12 cellular contexts compared by ENCODE assay signal in the genomic region with DNA sequence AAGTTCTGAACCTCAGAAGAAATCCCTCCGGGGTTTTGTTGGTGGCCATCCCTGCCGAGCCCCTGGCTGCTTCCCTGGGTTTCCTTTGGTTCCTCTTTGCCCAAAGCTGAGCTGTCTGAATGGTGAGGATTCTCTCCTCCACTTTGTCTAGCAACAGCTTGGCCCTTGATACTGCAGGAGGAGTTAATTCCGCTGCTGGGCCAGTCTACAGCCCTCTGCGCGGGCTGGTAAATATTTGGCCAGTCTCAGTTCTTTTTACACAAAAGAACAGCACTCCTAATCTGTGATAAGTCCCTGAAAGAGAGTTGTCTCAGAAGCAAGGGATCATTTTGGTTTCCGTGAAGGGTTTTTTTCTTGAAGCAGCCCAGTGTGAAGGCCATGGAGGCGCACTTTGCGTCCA.
A peak's percentile ranks its signal among the peaks of the same experiment; 100 is the strongest.
DNase-seq lines count a peak whose midpoint lies in the region; ATAC-seq and TF ChIP-seq lines count a peak whose summit lies in the region.
"Had no signal": no experiment of that assay in that cellular context is flagged by ENCODE, and none has a peak within 500 bp of the region (broad histone marks: within the 10 kb centered on the region; RNA-seq: fewer than 3 reads in every experiment).

No MANE protein-coding gene starts in this region.

- H3K4me1 ChIP-seq in ACC112 (ENCODE audit: control insufficient read depth, insufficient read depth, low read length, unreplicated experiment) (peaks cover 52% of the 10 kb centered on the region), Loucy (ENCODE audit: insufficient read depth, low read length, poor library complexity, severe bottlenecking) (peaks cover 52% of the 10 kb centered on the region), ectodermal cell (ENCODE audit: control insufficient read depth, insufficient read depth, low read length) (peaks cover 45% of the 10 kb centered on the region), neural progenitor cell (peaks cover 30% of the 10 kb centered on the region)

- no peak overlapping the region for H2AFZ ChIP-seq in ACC112 (ENCODE audit: low read length, unreplicated experiment)
- H2AFZ ChIP-seq in Loucy (ENCODE audit: low read length) = no peak overlapping the region
- H2AFZ ChIP-seq in neural progenitor cell (replicated peaks) = no peak overlapping the region

- H3K4me2 ChIP-seq in Loucy (ENCODE audit: low read depth, low read length, poor library complexity, severe bottlenecking) (peak overlapping the region; percentile 84), neural progenitor cell (peak overlapping the region; percentile 28)

- H3K79me2 ChIP-seq in ACC112 (ENCODE audit: control insufficient read depth, insufficient read depth, low read length, unreplicated experiment) (peaks cover 82% of the 10 kb centered on the region), Loucy (ENCODE audit: insufficient read depth, low read length) (peaks cover 58% of the 10 kb centered on the region; the same call in 1 of the 2 replicates), neural progenitor cell (ENCODE audit: low read depth) (no peaks in the 10 kb centered on the region)

- peak overlapping the region; percentile 30 for H3K4me3 Mint-ChIP-seq in neural progenitor cell
- H3K4me3 Mint-ChIP-seq: effector memory CD8-positive, alpha-beta T cell had no signal

- H3K9me3 ChIP-seq in Loucy (ENCODE audit: insufficient read depth, low read depth, low read length) = no peaks in the 10 kb centered on the region
- H3K9me3 ChIP-seq in ectodermal cell (ENCODE audit: control insufficient read depth, low read length) = no peaks in the 10 kb centered on the region
- no peaks in the 10 kb centered on the region for H3K9me3 ChIP-seq in neural progenitor cell (ENCODE audit: low read depth)

- H3K9me2 ChIP-seq in Loucy (replicated peaks; ENCODE audit: low read depth, low read length) = no peaks in the 10 kb centered on the region

- no peaks in the 10 kb centered on the region for H4K20me1 ChIP-seq in Loucy (ENCODE audit: insufficient read depth, low read length, poor library complexity, severe bottlenecking)
- H4K20me1 ChIP-seq in neural progenitor cell (ENCODE audit: low read depth) = peaks cover 28% of the 10 kb centered on the region

- H3K27me3 ChIP-seq in ACC112 (ENCODE audit: insufficient read depth, low read length) = no peaks in the 10 kb centered on the region
- H3K27me3 ChIP-seq in Loucy (ENCODE audit: insufficient read depth, low read length, poor library complexity, severe bottlenecking) = no peaks in the 10 kb centered on the region
- peaks cover 37% of the 10 kb centered on the region for H3K27me3 ChIP-seq in ectodermal cell (ENCODE audit: control insufficient read depth, insufficient read depth, low read length, poor library complexity, severe bottlenecking)
- peaks cover 54% of the 10 kb centered on the region for H3K27me3 ChIP-seq in neural progenitor cell

- H3K9me3 Mint-ChIP-seq in neural progenitor cell = peaks cover 9% of the 10 kb centered on the region
- H3K9me3 Mint-ChIP-seq: effector memory CD8-positive, alpha-beta T cell; naive B cell had no signal

- no peak overlapping the region for H3K27ac ChIP-seq in ACC112 (ENCODE audit: low read depth, low read length)
- H3K27ac ChIP-seq in ectodermal cell (ENCODE audit: insufficient read depth, low read depth, low read length, poor library complexity, severe bottlenecking) = no peak overlapping the region
- no peak overlapping the region for H3K27ac ChIP-seq in neural progenitor cell

- H3K9ac ChIP-seq in Loucy (ENCODE audit: low read depth, low read length, poor library complexity, severe bottlenecking) (peak overlapping the region; percentile 65), neural progenitor cell (no peak overlapping the region)

- peaks cover 10% of the 10 kb centered on the region for H3K36me3 Mint-ChIP-seq in neural progenitor cell
- H3K36me3 Mint-ChIP-seq: naive B cell had no signal

- H3F3A ChIP-seq in Loucy (ENCODE audit: low read depth) = no peaks in the 10 kb centered on the region
- peaks cover 29% of the 10 kb centered on the region for H3F3A ChIP-seq in neural progenitor cell (ENCODE audit: low read depth)

- intact Hi-C loops in sciatic nerve (cut with DNase I) = no loop called here

- WGBS in ectodermal cell, 2 experiments = 69 to 70% methylated on average over 8 of the region's 8 CpGs

- H3K4me3 ChIP-seq in ACC112 (ENCODE audit: low read depth, low read length) = peak overlapping the region; percentile 87
- H3K4me3 ChIP-seq in Loucy (ENCODE audit: low read length, poor library complexity, severe bottlenecking) = peak overlapping the region; percentile 79
- H3K4me3 ChIP-seq in ectodermal cell (ENCODE audit: insufficient read depth, low read depth, low read length) = peak overlapping the region; percentile 69
- H3K4me3 ChIP-seq in neural progenitor cell = no peak overlapping the region

- H3K27ac Mint-ChIP-seq in neural progenitor cell = peak overlapping the region; percentile 78
- H3K27ac Mint-ChIP-seq: effector memory CD8-positive, alpha-beta T cell had no signal

- H3K27me3 Mint-ChIP-seq in neural progenitor cell (ENCODE audit: insufficient read depth, low read depth) = peaks cover 17% of the 10 kb centered on the region
- H3K27me3 Mint-ChIP-seq: naive B cell had no signal

- no peak for TF ChIP-seq CTCF in Loucy (conservative IDR thresholded peaks at IDR 0.05; ENCODE audit: low read length)
- TF ChIP-seq CTCF in neural progenitor cell (IDR thresholded peaks at IDR 0.05) = no peak

- H3K36me3 ChIP-seq in ACC112 (ENCODE audit: insufficient read depth, low read length) (peaks cover 6% of the 10 kb centered on the region; the same call in 1 of the 2 replicates), Loucy (ENCODE audit: insufficient read depth, low read length) (no peaks in the 10 kb centered on the region), ectodermal cell (ENCODE audit: control insufficient read depth, insufficient read depth, low read length) (no peaks in the 10 kb centered on the region), neural progenitor cell (no peaks in the 10 kb centered on the region)

- peak; percentile 49 for DNase-seq in neural progenitor cell (ENCODE audit: low spot score)
- DNase-seq in iPS-NIHi11 (ENCODE audit: low spot score) = no peak
- no peak for DNase-seq in inferior parietal cortex (ENCODE audit: extremely low spot score)
- DNase-seq in sciatic nerve (ENCODE audit: low spot score) = no peak
- DNase-seq: activated effector memory CD4-positive, alpha-beta T cell treated with anti-CD3 and anti-CD28 coated beads, Interleukin-2, amount 50 U/mL, for 16 hours; effector memory CD8-positive, alpha-beta T cell; naive B cell; stimulated activated naive CD4-positive, alpha-beta T cell treated with Interleukin-2 at 50 U/mL for 16 hours had no signal

- H3K4me1 Mint-ChIP-seq in neural progenitor cell = peaks cover 58% of the 10 kb centered on the region

- ATAC-seq in GM18502 (IDR thresholded peaks at IDR 0.05; ENCODE audit: poor library complexity, unreplicated experiment) (no peak), sciatic nerve (no peak)
- ATAC-seq: effector memory CD8-positive, alpha-beta T cell had no signal
